In the genomic region with DNA sequence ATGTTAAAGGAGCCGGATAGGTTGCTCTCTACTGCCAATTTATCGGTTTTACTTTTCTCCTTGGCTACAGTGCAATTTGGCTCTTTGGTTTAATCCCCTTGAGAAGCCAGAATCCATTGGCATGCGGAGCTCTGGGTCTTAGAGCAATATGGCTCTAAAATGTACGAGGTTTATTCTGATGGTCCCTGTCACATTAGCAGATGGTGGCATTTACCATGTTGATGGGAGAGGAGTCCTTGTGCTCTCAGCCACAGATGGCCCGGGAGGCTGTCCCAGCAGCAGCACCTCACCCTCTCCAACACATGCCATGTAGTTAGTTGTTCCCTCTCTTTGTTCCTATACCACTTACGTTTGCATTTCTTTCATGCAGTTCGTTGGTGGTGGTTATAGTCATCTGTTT, we compare ENCODE assay signal across 1 cellular context.
TF ChIP-seq lines count a peak whose summit lies in the region.

No MANE protein-coding gene starts in this region.

TF ChIP-seq in GM23338, 12 proteins besides CTCF, POLR2A, EP300 and RAD21 (continued from another document):
- TF ChIP-seq, protein P1, sequence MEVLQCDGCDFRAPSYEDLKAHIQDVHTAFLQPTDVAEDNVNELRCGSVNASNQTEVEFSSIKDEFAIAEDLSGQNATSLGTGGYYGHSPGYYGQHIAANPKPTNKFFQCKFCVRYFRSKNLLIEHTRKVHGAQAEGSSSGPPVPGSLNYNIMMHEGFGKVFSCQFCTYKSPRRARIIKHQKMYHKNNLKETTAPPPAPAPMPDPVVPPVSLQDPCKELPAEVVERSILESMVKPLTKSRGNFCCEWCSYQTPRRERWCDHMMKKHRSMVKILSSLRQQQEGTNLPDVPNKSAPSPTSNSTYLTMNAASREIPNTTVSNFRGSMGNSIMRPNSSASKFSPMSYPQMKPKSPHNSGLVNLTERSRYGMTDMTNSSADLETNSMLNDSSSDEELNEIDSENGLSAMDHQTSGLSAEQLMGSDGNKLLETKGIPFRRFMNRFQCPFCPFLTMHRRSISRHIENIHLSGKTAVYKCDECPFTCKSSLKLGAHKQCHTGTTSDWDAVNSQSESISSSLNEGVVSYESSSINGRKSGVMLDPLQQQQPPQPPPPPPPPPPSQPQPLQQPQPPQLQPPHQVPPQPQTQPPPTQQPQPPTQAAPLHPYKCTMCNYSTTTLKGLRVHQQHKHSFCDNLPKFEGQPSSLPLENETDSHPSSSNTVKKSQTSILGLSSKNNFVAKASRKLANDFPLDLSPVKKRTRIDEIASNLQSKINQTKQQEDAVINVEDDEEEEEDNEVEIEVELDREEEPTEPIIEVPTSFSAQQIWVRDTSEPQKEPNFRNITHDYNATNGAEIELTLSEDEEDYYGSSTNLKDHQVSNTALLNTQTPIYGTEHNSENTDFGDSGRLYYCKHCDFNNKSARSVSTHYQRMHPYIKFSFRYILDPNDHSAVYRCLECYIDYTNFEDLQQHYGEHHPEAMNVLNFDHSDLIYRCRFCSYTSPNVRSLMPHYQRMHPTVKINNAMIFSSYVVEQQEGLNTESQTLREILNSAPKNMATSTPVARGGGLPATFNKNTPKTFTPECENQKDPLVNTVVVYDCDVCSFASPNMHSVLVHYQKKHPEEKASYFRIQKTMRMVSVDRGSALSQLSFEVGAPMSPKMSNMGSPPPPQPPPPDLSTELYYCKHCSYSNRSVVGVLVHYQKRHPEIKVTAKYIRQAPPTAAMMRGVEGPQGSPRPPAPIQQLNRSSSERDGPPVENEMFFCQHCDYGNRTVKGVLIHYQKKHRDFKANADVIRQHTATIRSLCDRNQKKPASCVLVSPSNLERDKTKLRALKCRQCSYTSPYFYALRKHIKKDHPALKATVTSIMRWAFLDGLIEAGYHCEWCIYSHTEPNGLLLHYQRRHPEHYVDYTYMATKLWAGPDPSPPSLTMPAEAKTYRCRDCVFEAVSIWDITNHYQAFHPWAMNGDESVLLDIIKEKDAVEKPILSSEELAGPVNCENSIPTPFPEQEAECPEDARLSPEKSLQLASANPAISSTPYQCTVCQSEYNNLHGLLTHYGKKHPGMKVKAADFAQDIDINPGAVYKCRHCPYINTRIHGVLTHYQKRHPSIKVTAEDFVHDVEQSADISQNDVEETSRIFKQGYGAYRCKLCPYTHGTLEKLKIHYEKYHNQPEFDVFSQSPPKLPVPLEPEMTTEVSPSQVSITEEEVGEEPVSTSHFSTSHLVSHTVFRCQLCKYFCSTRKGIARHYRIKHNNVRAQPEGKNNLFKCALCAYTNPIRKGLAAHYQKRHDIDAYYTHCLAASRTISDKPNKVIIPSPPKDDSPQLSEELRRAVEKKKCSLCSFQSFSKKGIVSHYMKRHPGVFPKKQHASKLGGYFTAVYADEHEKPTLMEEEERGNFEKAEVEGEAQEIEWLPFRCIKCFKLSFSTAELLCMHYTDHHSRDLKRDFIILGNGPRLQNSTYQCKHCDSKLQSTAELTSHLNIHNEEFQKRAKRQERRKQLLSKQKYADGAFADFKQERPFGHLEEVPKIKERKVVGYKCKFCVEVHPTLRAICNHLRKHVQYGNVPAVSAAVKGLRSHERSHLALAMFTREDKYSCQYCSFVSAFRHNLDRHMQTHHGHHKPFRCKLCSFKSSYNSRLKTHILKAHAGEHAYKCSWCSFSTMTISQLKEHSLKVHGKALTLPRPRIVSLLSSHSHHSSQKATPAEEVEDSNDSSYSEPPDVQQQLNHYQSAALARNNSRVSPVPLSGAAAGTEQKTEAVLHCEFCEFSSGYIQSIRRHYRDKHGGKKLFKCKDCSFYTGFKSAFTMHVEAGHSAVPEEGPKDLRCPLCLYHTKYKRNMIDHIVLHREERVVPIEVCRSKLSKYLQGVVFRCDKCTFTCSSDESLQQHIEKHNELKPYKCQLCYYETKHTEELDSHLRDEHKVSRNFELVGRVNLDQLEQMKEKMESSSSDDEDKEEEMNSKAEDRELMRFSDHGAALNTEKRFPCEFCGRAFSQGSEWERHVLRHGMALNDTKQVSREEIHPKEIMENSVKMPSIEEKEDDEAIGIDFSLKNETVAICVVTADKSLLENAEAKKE (CRISPR knock-in tag; IDR thresholded peaks at IDR 0.05) = no peak
- TF ChIP-seq ZNF114 (CRISPR knock-in tag; IDR thresholded peaks at IDR 0.05) (no peak), STAT1 (IDR thresholded peaks at IDR 0.05; ENCODE audit: unreplicated experiment) (no peak), ZNF331 (CRISPR knock-in tag; IDR thresholded peaks at IDR 0.05; ENCODE audit: low read depth) (no peak), POLR2AphosphoS5 (IDR thresholded peaks at IDR 0.05; ENCODE audit: low read depth) (no peak), EZH2phosphoT487 (IDR thresholded peaks at IDR 0.05; ENCODE audit: unreplicated experiment) (no peak), NANOG (IDR thresholded peaks at IDR 0.05; ENCODE audit: borderline replicate concordance) (no peak)
TF ChIP-seq in GM23338: peak in this region for 0.
